Comparison of ENCODE assay signal across 8 cellular contexts in the genomic region with DNA sequence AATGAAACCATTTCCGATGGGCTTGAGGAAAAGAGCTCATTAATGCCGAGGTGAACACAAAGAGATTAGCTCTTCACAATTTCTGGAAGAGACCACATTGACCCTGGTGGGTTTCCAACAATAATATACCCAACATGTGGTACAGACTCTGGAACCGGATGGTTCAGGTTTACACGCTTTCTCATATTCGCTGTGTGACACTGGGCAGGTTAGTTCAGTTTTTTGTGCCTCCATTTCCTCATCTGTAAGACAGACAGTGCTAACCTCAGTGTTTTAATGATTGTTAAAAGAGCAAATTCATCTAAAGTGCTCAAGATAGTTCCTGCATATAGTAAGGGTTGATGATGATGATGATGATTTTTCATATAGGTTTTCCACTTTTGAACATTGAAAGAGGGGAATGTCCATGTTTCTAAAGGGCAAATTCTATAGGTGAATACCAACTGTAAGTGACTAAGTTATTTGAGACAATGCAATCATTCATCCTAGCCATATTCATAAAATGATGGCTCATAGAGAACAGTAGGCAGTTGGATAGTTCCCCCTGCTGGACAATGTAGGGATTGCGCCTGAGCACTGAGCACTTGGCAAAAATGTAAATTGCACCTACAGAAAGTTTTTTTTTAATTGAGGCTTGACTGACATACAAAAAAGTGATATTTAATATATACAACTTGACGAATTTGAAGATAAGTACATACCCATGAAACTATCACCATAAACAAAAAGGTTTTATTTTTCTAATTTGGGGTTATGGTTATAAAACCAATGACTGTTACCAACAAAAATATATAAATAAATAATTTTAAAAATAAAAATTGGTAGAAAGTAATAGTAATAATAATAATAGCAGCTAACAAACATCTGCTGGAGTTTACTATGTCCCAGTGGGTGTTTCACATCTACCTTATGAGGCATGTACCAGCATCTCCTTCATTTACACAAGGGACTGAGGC. TPM values are rescaled to one million over a fixed set of nuclear protein-coding genes. Genes with fewer than 3 reads are reported as not detected.
DNase-seq lines count a peak whose midpoint lies in the region; ATAC-seq and TF ChIP-seq lines count a peak whose summit lies in the region.

No MANE protein-coding gene starts in this region.

- H3K4me3 ChIP-seq in AG04449 (ENCODE audit: low read depth, low read length) (no peak overlapping the region), SJCRH30 (no peak overlapping the region), foreskin fibroblast (ENCODE audit: low read depth in 1 of 2, low read length in 2 of 2) (no peak overlapping the region), uterus (no peak overlapping the region)

- POLR2A ChIA-PET in AG04449 (lab: Yijun Ruan, JAX): no interaction called here

- H3K27me3 ChIP-seq in SJCRH30: no peaks in the 10 kb centered on the region
- H3K27me3 ChIP-seq in uterus: no peaks in the 10 kb centered on the region

- H3K4me1 ChIP-seq in SJCRH30 (0 out of 2 replicates have a peak, but pooled peaks cover 2% of the 10 kb centered on the region), uterus (no peaks in the 10 kb centered on the region)

- H3K36me3 ChIP-seq in SJCRH30 (no peaks in the 10 kb centered on the region), uterus (no peaks in the 10 kb centered on the region)

- H3K9me3 ChIP-seq in SJCRH30 (replicated peaks) (no peaks in the 10 kb centered on the region), uterus (no peaks in the 10 kb centered on the region)

- CTCF ChIA-PET in AG04449 (lab: Yijun Ruan, JAX): interaction anchor here (0.6 to 3.1 kb wide), 18 partner anchors 9 to 657 kb away, joined by 3 to 203 read pairs (median 5); no protein-coding TSS in a partner anchor

- TF ChIP-seq POLR2A in uterus (IDR thresholded peaks at IDR 0.05): no peak

- H3K27ac ChIP-seq in SJCRH30 (no peak overlapping the region), uterus (peak overlapping the region in 1 of 2 donors; percentile 31)

- DNase-seq in AG04449 (ENCODE audit: low read depth, low spot score) (no peak), LoVo (ENCODE audit: low spot score) (peak; percentile 79), SJCRH30 (peak; percentile 58 to 87), foreskin fibroblast (peak; percentile 59 to 86), pons (ENCODE audit: low spot score) (peak; percentile 59), uterus (peak; percentile 61 to 69)
- peak; percentile 65 for DNase-seq in activated effector memory CD4-positive, alpha-beta T cell treated with Interleukin-2 at 50 U/mL for 16 hours

- ATAC-seq in GM18858 (IDR thresholded peaks at IDR 0.05; ENCODE audit: unreplicated experiment): peak; percentile 40

- intact Hi-C loops in uterus (cut with DNase I; ENCODE audit: low total_unique reads): loop anchor here (2.0 kb wide), 1 partner anchor 107 kb away; no protein-coding TSS in a partner anchor

- peak; percentile 78 for TF ChIP-seq CTCF in AG04449 (IDR thresholded peaks at IDR 0.05; ENCODE audit: insufficient read depth, low read length, missing control alignments)
- TF ChIP-seq CTCF in foreskin fibroblast (IDR thresholded peaks at IDR 0.05; ENCODE audit: low read depth, low read length): peak; percentile 89
- peak; percentile 86 to 98 (median 92) for TF ChIP-seq CTCF in uterus (IDR thresholded peaks at IDR 0.05)

RNA-seq across cellular contexts. Expression of a gene that starts 2.1 kb away (rescaled TPM):
- 5.4 and 5.7 TPM in 2 replicates for total RNA-seq in SJCRH30 (2014; rRNA removed; shearing (Covaris generic))
- 10 to 100 TPM in 3 of 4 donors, 1 to 10 TPM in 1; 9.2 to 18.4 (median 14.8) TPM for total RNA-seq in uterus

RNA-seq across cellular contexts. Expression of a gene that starts 52.4 kb away (rescaled TPM):
- 8.8 and 9.3 TPM in 2 replicates for total RNA-seq in SJCRH30 (2014; rRNA removed; shearing (Covaris generic))
- total RNA-seq in uterus: 1 to 10 TPM in 3 of 4 donors, under 1 TPM in 1; 0.88 to 5.8 (median 2.4) TPM
